11 cellular contexts compared by ENCODE assay signal in genomic region chr5:66829826-66830225, GRCh38.
A peak's percentile ranks its signal among the peaks of the same experiment; 100 is the strongest.
DNase-seq lines count a peak whose midpoint lies in the region; ATAC-seq and TF ChIP-seq lines count a peak whose summit lies in the region.
"Had no signal": no experiment of that assay in that cellular context is flagged by ENCODE, and none has a peak within 500 bp of the region (broad histone marks: within the 10 kb centered on the region; RNA-seq: fewer than 3 reads in every experiment).

No MANE protein-coding gene starts in this region.

- DNase-seq in A172 (ENCODE audit: low spot score) (peak; percentile 41), iris pigment epithelial cell (ENCODE audit: low read depth) (peak; percentile 30), SHP77 treated with DMSO at 0.1 percent for 48 hours (lab: John Stamatoyannopoulos, UW) (no peak), upper lobe of left lung (no peak), NCI-H2029 treated with DMSO at 0.1 percent for 48 hours (lab: John Stamatoyannopoulos, UW) (no peak), caudate nucleus (lab: John Stamatoyannopoulos, UW) (no peak)
- no peak for DNase-seq in activated CD8-positive, alpha-beta T cell treated with anti-CD3 and anti-CD28 coated beads, Interleukin-2, amount 10 ng/mL, durations not matched to agents 7 days and 5 days
- DNase-seq: H7, naive B cell had no signal

- H3K36me3 Mint-ChIP-seq in activated CD8-positive, alpha-beta T cell treated with anti-CD3 and anti-CD28 coated beads, Interleukin-2, amount 10 ng/mL, durations not matched to agents 7 days and 5 days (ENCODE audit: low read depth), result no peaks in the 10 kb centered on the region
- H3K36me3 Mint-ChIP-seq: naive B cell had no signal

- POLR2A ChIA-PET in HEK293 (lab: Yijun Ruan, JAX), result no interaction called here
- POLR2A ChIA-PET in activated CD8-positive, alpha-beta T cell treated with anti-CD3 and anti-CD28 coated beads, Interleukin-2, amount 10 ng/mL, durations not matched to agents 7 days and 5 days (lab: Charles Lee), result interaction anchor here (1.6 to 2.0 kb wide), 3 partner anchors 8 to 14 kb away, joined by 6 to 38 read pairs (median 14); no protein-coding TSS in a partner anchor

- peaks cover 12% of the 10 kb centered on the region for H3K4me1 ChIP-seq in HEK293 (ENCODE audit: control insufficient read depth, insufficient read depth, low read length)
- H3K4me1 ChIP-seq in upper lobe of left lung, result peaks cover 0 to 23% (median 3%) of the 10 kb centered on the region in 4 donors

- ATAC-seq in activated CD8-positive, alpha-beta T cell treated with anti-CD3 and anti-CD28 coated beads, Interleukin-2, amount 10 ng/mL, durations not matched to agents 7 days and 5 days, result no peak
- no peak for ATAC-seq in upper lobe of left lung (ENCODE audit: low FRiP score in 2 of 2)

- no peak overlapping the region for H3K27ac ChIP-seq in HEK293 (ENCODE audit: extremely low read depth, low read depth, low read length)
- peak overlapping the region in 1 of 4 donors; percentile 54 for H3K27ac ChIP-seq in upper lobe of left lung
- no peak overlapping the region for H3K27ac ChIP-seq in caudate nucleus (ENCODE audit: low read depth, low read length)
- H3K27ac ChIP-seq: HL-60 had no signal

- H3K27me3 Mint-ChIP-seq in activated CD8-positive, alpha-beta T cell treated with anti-CD3 and anti-CD28 coated beads, Interleukin-2, amount 10 ng/mL, durations not matched to agents 7 days and 5 days (ENCODE audit: low read depth), result no peaks in the 10 kb centered on the region

- WGBS in upper lobe of left lung, 2 donors, result 34 to 40% methylated on average over 2 of the region's 2 CpGs

- H3K27me3 ChIP-seq in upper lobe of left lung, result no peaks in the 10 kb centered on the region

- H3K4me3 ChIP-seq in HEK293 (ENCODE audit: low read depth, low read length), result no peak overlapping the region
- no peak overlapping the region for H3K4me3 ChIP-seq in upper lobe of left lung

- H3K4me3 Mint-ChIP-seq in activated CD8-positive, alpha-beta T cell treated with anti-CD3 and anti-CD28 coated beads, Interleukin-2, amount 10 ng/mL, durations not matched to agents 7 days and 5 days, result peak overlapping the region; percentile 66

- TF ChIP-seq CTCF in HEK293 (tag by site-specific recombination; IDR thresholded peaks at IDR 0.05) (no peak), upper lobe of left lung (IDR thresholded peaks at IDR 0.05) (no peak)

- no peaks in the 10 kb centered on the region for H3K9me3 Mint-ChIP-seq in activated CD8-positive, alpha-beta T cell treated with anti-CD3 and anti-CD28 coated beads, Interleukin-2, amount 10 ng/mL, durations not matched to agents 7 days and 5 days (ENCODE audit: insufficient read depth)
- H3K9me3 Mint-ChIP-seq: naive B cell had no signal

- peaks cover 34% of the 10 kb centered on the region for H3K4me1 Mint-ChIP-seq in activated CD8-positive, alpha-beta T cell treated with anti-CD3 and anti-CD28 coated beads, Interleukin-2, amount 10 ng/mL, durations not matched to agents 7 days and 5 days (ENCODE audit: low read depth)

- H3K36me3 ChIP-seq in HEK293 (ENCODE audit: control insufficient read depth in 2 of 2, insufficient read depth in 1 of 2, low read length in 2 of 2) (no peaks in the 10 kb centered on the region), upper lobe of left lung (no peaks in the 10 kb centered on the region)

- H3K27ac Mint-ChIP-seq in activated CD8-positive, alpha-beta T cell treated with anti-CD3 and anti-CD28 coated beads, Interleukin-2, amount 10 ng/mL, durations not matched to agents 7 days and 5 days, result peak overlapping the region; percentile 37

- CTCF ChIA-PET in HEK293 (lab: Yijun Ruan, JAX), result interaction anchor here (0.6 to 2.2 kb wide), 9 partner anchors 14 to 456 kb away, joined by 3 to 9 read pairs (median 3); no protein-coding TSS in a partner anchor
- CTCF ChIA-PET in activated CD8-positive, alpha-beta T cell treated with anti-CD3 and anti-CD28 coated beads, Interleukin-2, amount 10 ng/mL, durations not matched to agents 7 days and 5 days (lab: Charles Lee), result interaction anchor here (1.3 to 6.1 kb wide), 7 partner anchors 8 to 523 kb away, joined by 4 to 99 read pairs (median 11); no protein-coding TSS in a partner anchor

- no peaks in the 10 kb centered on the region for H3K9me3 ChIP-seq in HEK293 (ENCODE audit: control insufficient read depth, insufficient read depth, low read depth, low read length)
- no peaks in the 10 kb centered on the region for H3K9me3 ChIP-seq in upper lobe of left lung

- no peak for TF ChIP-seq EP300 in upper lobe of left lung (IDR thresholded peaks at IDR 0.05)

- TF ChIP-seq POLR2A in upper lobe of left lung (IDR thresholded peaks at IDR 0.05), result no peak

TF ChIP-seq in HEK293, 187 proteins besides CTCF, POLR2A, EP300 and RAD21:
- no peak for TF ChIP-seq SALL2 (tag by site-specific recombination; IDR thresholded peaks at IDR 0.05; ENCODE audit: borderline replicate concordance)
- TF ChIP-seq ZNF664 (tag by site-specific recombination; IDR thresholded peaks at IDR 0.05), result no peak
- TF ChIP-seq, protein P1, sequence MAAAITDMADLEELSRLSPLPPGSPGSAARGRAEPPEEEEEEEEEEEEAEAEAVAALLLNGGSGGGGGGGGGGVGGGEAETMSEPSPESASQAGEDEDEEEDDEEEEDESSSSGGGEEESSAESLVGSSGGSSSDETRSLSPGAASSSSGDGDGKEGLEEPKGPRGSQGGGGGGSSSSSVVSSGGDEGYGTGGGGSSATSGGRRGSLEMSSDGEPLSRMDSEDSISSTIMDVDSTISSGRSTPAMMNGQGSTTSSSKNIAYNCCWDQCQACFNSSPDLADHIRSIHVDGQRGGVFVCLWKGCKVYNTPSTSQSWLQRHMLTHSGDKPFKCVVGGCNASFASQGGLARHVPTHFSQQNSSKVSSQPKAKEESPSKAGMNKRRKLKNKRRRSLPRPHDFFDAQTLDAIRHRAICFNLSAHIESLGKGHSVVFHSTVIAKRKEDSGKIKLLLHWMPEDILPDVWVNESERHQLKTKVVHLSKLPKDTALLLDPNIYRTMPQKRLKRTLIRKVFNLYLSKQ (tag by site-specific recombination; IDR thresholded peaks at IDR 0.05; ENCODE audit: borderline replicate concordance), result no peak
- TF ChIP-seq ZNF214 (tag by site-specific recombination; IDR thresholded peaks at IDR 0.05; ENCODE audit: borderline replicate concordance), result no peak
- peak; percentile 45 for TF ChIP-seq PRDM6 (tag by site-specific recombination; IDR thresholded peaks at IDR 0.05)
- no peak for TF ChIP-seq ZNF23 (tag by site-specific recombination; IDR thresholded peaks at IDR 0.05; ENCODE audit: borderline replicate concordance)
- TF ChIP-seq OSR2 (tag by site-specific recombination; IDR thresholded peaks at IDR 0.05), result 0 out of 2 replicates have a peak, but pooled peaks have one; percentile 10
- TF ChIP-seq ZNF654 (tag by site-specific recombination; IDR thresholded peaks at IDR 0.05; ENCODE audit: low read depth), result no peak
- TF ChIP-seq ZNF660 (tag by site-specific recombination; IDR thresholded peaks at IDR 0.05), result 0 out of 2 replicates have a peak, but pooled peaks have one; percentile 12
- no peak for TF ChIP-seq PATZ1 (tag by site-specific recombination; IDR thresholded peaks at IDR 0.05)
- TF ChIP-seq ZFP69B (tag by site-specific recombination; IDR thresholded peaks at IDR 0.05), result no peak
- TF ChIP-seq ZSCAN16 (tag by site-specific recombination; IDR thresholded peaks at IDR 0.05), result no peak
- TF ChIP-seq ZNF2 (tag by site-specific recombination; IDR thresholded peaks at IDR 0.05), result no peak
- TF ChIP-seq HOXA7 (CRISPR knock-in tag; IDR thresholded peaks at IDR 0.05; ENCODE audit: borderline replicate concordance), result no peak
- no peak for TF ChIP-seq ZNF132 (tag by site-specific recombination; IDR thresholded peaks at IDR 0.05; ENCODE audit: borderline replicate concordance)
TF ChIP-seq in HEK293: peak in this region for 3.

Comparison
In these comparisons a context has a peak if more than half of its experiments do, and no peak if none do; other contexts are left out.
1. DNase-seq: peak in A172 (single experiment) and iris pigment epithelial cell (single experiment); none in activated CD8-positive, alpha-beta T cell treated with anti-CD3 and anti-CD28 coated beads, Interleukin-2, amount 10 ng/mL, durations not matched to agents 7 days and 5 days (single experiment), SHP77 treated with DMSO at 0.1 percent for 48 hours (single experiment), upper lobe of left lung (0 of 2), NCI-H2029 treated with DMSO at 0.1 percent for 48 hours (single experiment) and caudate nucleus (0 of 61).